ENCODE assay signal across 1 cellular context in the genomic region with DNA sequence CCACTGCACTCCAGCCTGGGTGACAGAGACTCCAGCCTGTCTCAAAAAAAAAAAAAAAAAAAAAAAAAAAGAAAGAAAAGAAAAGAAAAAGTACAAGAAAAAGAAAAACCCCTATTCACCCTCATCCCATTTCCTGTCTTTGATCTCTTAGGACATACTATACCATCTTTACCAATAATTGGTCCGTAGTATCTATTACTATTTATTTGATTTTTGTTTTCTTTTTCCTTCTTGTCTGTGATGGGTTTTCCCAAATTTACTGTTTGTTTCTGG.
TF ChIP-seq lines count a peak whose summit lies in the region.

No MANE protein-coding gene starts in this region.

TF ChIP-seq in HepG2, 621 proteins besides CTCF, POLR2A, EP300 and RAD21 (continued from another document):
- TF ChIP-seq, protein P1, sequence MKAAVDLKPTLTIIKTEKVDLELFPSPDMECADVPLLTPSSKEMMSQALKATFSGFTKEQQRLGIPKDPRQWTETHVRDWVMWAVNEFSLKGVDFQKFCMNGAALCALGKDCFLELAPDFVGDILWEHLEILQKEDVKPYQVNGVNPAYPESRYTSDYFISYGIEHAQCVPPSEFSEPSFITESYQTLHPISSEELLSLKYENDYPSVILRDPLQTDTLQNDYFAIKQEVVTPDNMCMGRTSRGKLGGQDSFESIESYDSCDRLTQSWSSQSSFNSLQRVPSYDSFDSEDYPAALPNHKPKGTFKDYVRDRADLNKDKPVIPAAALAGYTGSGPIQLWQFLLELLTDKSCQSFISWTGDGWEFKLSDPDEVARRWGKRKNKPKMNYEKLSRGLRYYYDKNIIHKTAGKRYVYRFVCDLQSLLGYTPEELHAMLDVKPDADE (CRISPR knock-in tag; IDR thresholded peaks at IDR 0.05), result no peak
- TF ChIP-seq CHD4 (IDR thresholded peaks at IDR 0.05; ENCODE audit: borderline replicate concordance, low read length), result 0 out of 2 replicates have a peak, but pooled peaks have one; percentile 9
